Comparison of ENCODE assay signal across 10 cellular contexts in genomic region chr2:73089270-73090030, GRCh38. TPM values are rescaled to one million over a fixed set of nuclear protein-coding genes. Genes with fewer than 3 reads are reported as not detected.
A peak's percentile ranks its signal among the peaks of the same experiment; 100 is the strongest.
DNase-seq lines count a peak whose midpoint lies in the region; ATAC-seq and TF ChIP-seq lines count a peak whose summit lies in the region.
"Had no signal": no experiment of that assay in that cellular context is flagged by ENCODE, and none has a peak within 500 bp of the region (broad histone marks: within the 10 kb centered on the region; RNA-seq: fewer than 3 reads in every experiment).

No MANE protein-coding gene starts in this region.

- TF ChIP-seq CTCF in astrocyte of the cerebellum (IDR thresholded peaks at IDR 0.05; ENCODE audit: low read depth, low read length, missing control alignments) = no peak

- DNase-seq in H4 (ENCODE audit: low spot score) (peak; percentile 94), astrocyte of the cerebellum (ENCODE audit: low read depth) (peak; percentile 96), iPS-NIHi11 (ENCODE audit: low spot score) (peak; percentile 70), smooth muscle cell of the brain vasculature (ENCODE audit: low read depth, low spot score) (peak; percentile 55), HUDEP-2 (lab: John Stamatoyannopoulos, UW; ENCODE audit: unreplicated experiment in 76 of 76) (no peak), NCI-H1436 (lab: John Stamatoyannopoulos, UW) (no peak)
- DNase-seq: NCI-H2171 treated with DMSO at 0.1 percent for 48 hours had no signal

- no peak overlapping the region for H3K4me3 ChIP-seq in astrocyte of the cerebellum (ENCODE audit: low read depth, low read length)
- H3K4me3 ChIP-seq: GM12878 had no signal

- ATAC-seq in HG03139 (IDR thresholded peaks at IDR 0.05; ENCODE audit: unreplicated experiment) = no peak
- no peak for ATAC-seq in HG03039 (IDR thresholded peaks at IDR 0.05; ENCODE audit: unreplicated experiment)
- ATAC-seq: GM12878 had no signal

- in situ Hi-C loops in astrocyte of the cerebellum (cut with HindIII; ENCODE audit: low sequenced_read_pairs) = no loop called here

RNA-seq across cellular contexts. Expression of gene SFXN5, which starts 17.9 kb away (rescaled TPM):
- total RNA-seq in H4 (2014; rRNA removed; shearing (Covaris generic)) = 8.6 and 11.1 TPM in 2 replicates

RNA-seq across cellular contexts. Expression of gene RAB11FIP5, which starts 23.3 kb away (rescaled TPM):
- 7.9 and 11.5 TPM in 2 replicates for total RNA-seq in H4 (2014; rRNA removed; shearing (Covaris generic))

Comparison
In these comparisons a context has a peak if more than half of its experiments do, and no peak if none do; other contexts are left out.
1. DNase-seq: peak in H4 (single experiment), astrocyte of the cerebellum (single experiment), iPS-NIHi11 (single experiment) and smooth muscle cell of the brain vasculature (single experiment); none in HUDEP-2 (0 of 76) and NCI-H1436 (single experiment).